ENCODE assay signal across 7 cellular contexts in genomic region chr16:3501412-3501761, GRCh38. TPM values are rescaled to one million over a fixed set of nuclear protein-coding genes. Genes with fewer than 3 reads are reported as not detected.
DNase-seq lines count a peak whose midpoint lies in the region; FAIRE-seq and TF ChIP-seq lines count a peak whose summit lies in the region.
"Not testable (repeated sequence)": the region's sequence is repeated elsewhere in the genome, so short reads cannot be mapped to it uniquely, and the experiment has no call there.
"Had no signal": no experiment of that assay in that cellular context is flagged by ENCODE, and none has a peak within 500 bp of the region (broad histone marks: within the 10 kb centered on the region; RNA-seq: fewer than 3 reads in every experiment).

No MANE protein-coding gene starts in this region.

- peaks cover 62% of the 10 kb centered on the region for H3K4me1 Mint-ChIP-seq in activated CD4-positive, alpha-beta memory T cell treated with anti-CD3 and anti-CD28 coated beads, Interleukin-2, amount 10 ng/mL, durations not matched to agents 7 days and 5 days

- not testable (repeated sequence) for H3K4me1 ChIP-seq in HUES6 (ENCODE audit: control insufficient read depth, insufficient read depth, low read length); trophoblast cell (ENCODE audit: control insufficient read depth in 1 of 2, insufficient read depth in 2 of 2, low read length in 2 of 2)
- peaks cover 11% of the 10 kb centered on the region for H3K4me1 ChIP-seq in keratinocyte (ENCODE audit: control insufficient read depth, extremely low read depth, insufficient read depth, low read length)

- H3K9ac ChIP-seq in HUES6 (ENCODE audit: low read length) (peak overlapping the region; percentile 68), keratinocyte (ENCODE audit: control insufficient read depth, extremely low read depth, insufficient read depth, low read length) (peak overlapping the region; percentile 77)
- H3K9ac ChIP-seq in trophoblast cell (ENCODE audit: low read length): not testable (repeated sequence)

- not testable (repeated sequence) for H2BK5ac ChIP-seq in trophoblast cell (ENCODE audit: low read depth, low read length, poor library complexity)

- not testable (repeated sequence) for H2BK12ac ChIP-seq in trophoblast cell (ENCODE audit: low read length)

- H3K18ac ChIP-seq in trophoblast cell (ENCODE audit: low read length): not testable (repeated sequence)

- H3K79me1 ChIP-seq in trophoblast cell (ENCODE audit: low read length): not testable (repeated sequence)

- not testable (repeated sequence) for H3K4ac ChIP-seq in trophoblast cell (ENCODE audit: low read depth, low read length)

- H4K8ac ChIP-seq in trophoblast cell (ENCODE audit: low read depth, low read length): peak overlapping the region; percentile 65

- H2AK5ac ChIP-seq in trophoblast cell (ENCODE audit: low read length): not testable (repeated sequence)

- CTCF ChIA-PET in activated CD4-positive, alpha-beta memory T cell treated with anti-CD3 and anti-CD28 coated beads, Interleukin-2, amount 10 ng/mL, durations not matched to agents 7 days and 5 days (lab: Charles Lee): interaction anchor here (0.7 to 3.3 kb wide), 7 partner anchors 9 to 372 kb away, joined by 3 to 21 read pairs (median 5); partner anchors contain the start of genes NAA60, ZNF174, ZNF597 and ZSCAN32

- peak overlapping the region; percentile 85 for H3K4me3 ChIP-seq in HUES6 (ENCODE audit: low read depth, low read length)
- H3K4me3 ChIP-seq in dorsolateral prefrontal cortex: peak overlapping the region; percentile 62 to 100 (median 89)
- peak overlapping the region; percentile 79 to 93 (median 86) for H3K4me3 ChIP-seq in keratinocyte (ENCODE audit: control insufficient read depth in 2 of 3, extremely low read depth in 1 of 3, insufficient read depth in 2 of 3, low read depth in 1 of 3, low read length in 3 of 3)
- H3K4me3 ChIP-seq in trophoblast cell (ENCODE audit: low read depth, low read length): peak overlapping the region; percentile 76

- H3K14ac ChIP-seq in trophoblast cell (ENCODE audit: low read length): not testable (repeated sequence)

- H3K27ac Mint-ChIP-seq in activated CD4-positive, alpha-beta memory T cell treated with anti-CD3 and anti-CD28 coated beads, Interleukin-2, amount 10 ng/mL, durations not matched to agents 7 days and 5 days: peak overlapping the region; percentile 90

- H3K36me3 ChIP-seq in HUES6 (ENCODE audit: control insufficient read depth, insufficient read depth, low read length); keratinocyte (ENCODE audit: control insufficient read depth in 2 of 2, extremely low read depth in 1 of 2, insufficient read depth in 2 of 2, low read length in 2 of 2); trophoblast cell (ENCODE audit: control insufficient read depth in 1 of 2, insufficient read depth in 2 of 2, low read length in 2 of 2): not testable (repeated sequence)

- H3K9me3 ChIP-seq in HUES6 (ENCODE audit: control insufficient read depth, insufficient read depth, low read depth, low read length); keratinocyte (ENCODE audit: control insufficient read depth, low read depth, low read length); trophoblast cell (ENCODE audit: insufficient read depth, low read depth, low read length): not testable (repeated sequence)

- not testable (repeated sequence) for FAIRE-seq in keratinocyte (lab: Jason Lieb, UNC)

- DNase-seq in activated CD4-positive, alpha-beta memory T cell treated with anti-CD3 and anti-CD28 coated beads, Interleukin-2, amount 10 ng/mL, durations not matched to agents 7 days and 5 days; keratinocyte (ENCODE audit: low read depth, low spot score); trophoblast cell: not testable (repeated sequence)
- DNase-seq in dorsolateral prefrontal cortex: peak in 1 of 10 donors; percentile 24

- TF ChIP-seq CTCF in dorsolateral prefrontal cortex (IDR thresholded peaks at IDR 0.05 in 54 of 56, conservative IDR thresholded peaks at IDR 0.05 in 2 of 56; ENCODE audit: low read depth in 1 of 56, partially characterized antibody in 56 of 56); keratinocyte (optimal IDR thresholded peaks at IDR 0.05 in 1 of 3, IDR thresholded peaks at IDR 0.05 in 1 of 3, conservative IDR thresholded peaks at IDR 0.05 in 1 of 3; ENCODE audit: extremely low read depth in 1 of 3, insufficient read depth in 2 of 3, low read length in 3 of 3): not testable (repeated sequence)

- not testable (repeated sequence) for H3K27me3 Mint-ChIP-seq in activated CD4-positive, alpha-beta memory T cell treated with anti-CD3 and anti-CD28 coated beads, Interleukin-2, amount 10 ng/mL, durations not matched to agents 7 days and 5 days

- H3K4me2 ChIP-seq in keratinocyte (ENCODE audit: control insufficient read depth, extremely low read depth, insufficient read depth, low read depth, low read length) (peak overlapping the region; percentile 85), trophoblast cell (ENCODE audit: low read length) (peak overlapping the region; percentile 67)

- H3K9me3 Mint-ChIP-seq in activated CD4-positive, alpha-beta memory T cell treated with anti-CD3 and anti-CD28 coated beads, Interleukin-2, amount 10 ng/mL, durations not matched to agents 7 days and 5 days: not testable (repeated sequence)

- intact Hi-C loops in dorsolateral prefrontal cortex (cut with DNase I): loop anchor here (2.0 to 5.0 kb wide), 5 partner anchors 101 to 239 kb away; partner anchors contain the start of genes ZNF263 (in 2 of the 2), TIGD7 (in 1 of the 2), ZNF174 (in 1 of the 2) and ZNF75A (in 1 of the 2)

- H3K23ac ChIP-seq in trophoblast cell (ENCODE audit: low read length): not testable (repeated sequence)

- H3K36me3 Mint-ChIP-seq in activated CD4-positive, alpha-beta memory T cell treated with anti-CD3 and anti-CD28 coated beads, Interleukin-2, amount 10 ng/mL, durations not matched to agents 7 days and 5 days (ENCODE audit: low read depth): peaks cover 31% of the 10 kb centered on the region

- not testable (repeated sequence) for H3K9me1 ChIP-seq in keratinocyte (ENCODE audit: control insufficient read depth, extremely low read depth, insufficient read depth, low read length)

- H3K27ac ChIP-seq in HUES6 (ENCODE audit: low read depth, low read length) (0 out of 2 replicates have a peak overlapping the region, but pooled peaks have one; percentile 16), dorsolateral prefrontal cortex (peak overlapping the region in 46 of 59 donors; percentile 10 to 85 (median 69)), keratinocyte (ENCODE audit: control insufficient read depth, insufficient read depth, low read length) (peak overlapping the region; percentile 64)
- not testable (repeated sequence) for H3K27ac ChIP-seq in trophoblast cell (ENCODE audit: low read depth, low read length)

- peak overlapping the region; percentile 90 for H2AFZ ChIP-seq in keratinocyte (ENCODE audit: control insufficient read depth, low read length)
- H2AFZ ChIP-seq in trophoblast cell (ENCODE audit: insufficient read depth, low read length, poor library complexity): peak overlapping the region; percentile 37

- H4K91ac ChIP-seq in trophoblast cell (ENCODE audit: low read depth, low read length): not testable (repeated sequence)

- peak overlapping the region; percentile 91 for H3K4me3 Mint-ChIP-seq in activated CD4-positive, alpha-beta memory T cell treated with anti-CD3 and anti-CD28 coated beads, Interleukin-2, amount 10 ng/mL, durations not matched to agents 7 days and 5 days

- not testable (repeated sequence) for H4K20me1 ChIP-seq in keratinocyte (ENCODE audit: control insufficient read depth, extremely low read depth, insufficient read depth, low read length)

- not testable (repeated sequence) for H3K79me2 ChIP-seq in keratinocyte (ENCODE audit: control insufficient read depth, insufficient read depth, low read length); trophoblast cell (ENCODE audit: control insufficient read depth, insufficient read depth, low read length, poor library complexity)

- POLR2A ChIA-PET in activated CD4-positive, alpha-beta memory T cell treated with anti-CD3 and anti-CD28 coated beads, Interleukin-2, amount 10 ng/mL, durations not matched to agents 7 days and 5 days (lab: Charles Lee): interaction anchor here (0.8 to 3.0 kb wide), 7 partner anchors 8 to 218 kb away, joined by 3 to 11 read pairs (median 5); partner anchors contain the start of genes NAA60, TIGD7, ZNF174 and ZNF263

- H3K27me3 ChIP-seq in HUES6 (ENCODE audit: control insufficient read depth, insufficient read depth, low read length); dorsolateral prefrontal cortex; keratinocyte (ENCODE audit: control insufficient read depth, extremely low read depth, insufficient read depth, low read length); trophoblast cell (ENCODE audit: insufficient read depth, low read length): not testable (repeated sequence)

- not testable (repeated sequence) for H4K12ac ChIP-seq in trophoblast cell (ENCODE audit: low read depth, low read length)

- no CpG with 5 or more reads among the region's 24 CpGs for WGBS in trophoblast cell (ENCODE audit: extremely low coverage, insufficient coverage, insufficient read length)

- dilution Hi-C loops in keratinocyte (cut with MboI; ENCODE audit: extremely low pct_ligation_motif_present, low sequenced_read_pairs): not testable (repeated sequence)

- not testable (repeated sequence) for H2BK120ac ChIP-seq in trophoblast cell (ENCODE audit: insufficient read depth, low read length, poor library complexity)

RNA-seq across cellular contexts. Expression of gene CLUAP1, which starts 0.6 kb away (rescaled TPM):
- total RNA-seq in activated CD4-positive, alpha-beta memory T cell treated with anti-CD3 and anti-CD28 coated beads, Interleukin-2, amount 10 ng/mL, durations not matched to agents 7 days and 5 days: 10 to 100 TPM; 21.9 to 24.1 TPM
- total RNA-seq in dorsolateral prefrontal cortex: 10 to 100 TPM; 22.1 to 65.7 (median 42.7) TPM
- 10.3 to 27.4 TPM (median 17.9 TPM) in 3 replicates for polyA plus RNA-seq in keratinocyte
- 49.4 TPM for polyA plus RNA-seq in keratinocyte (2011; ENCODE audit: low read depth)
- 13.9 and 16.8 TPM in 2 replicates for polyA plus RNA-seq in keratinocyte (2011; cell fraction: cytosol; rRNA removed)
- polyA plus RNA-seq in keratinocyte (2011; cell fraction: nucleus; rRNA removed): 13.6 and 23.0 TPM in 2 replicates
- 8.2 and 17.5 TPM in 2 replicates for polyA plus RNA-seq in keratinocyte (2012; ENCODE audit: low replicate concordance)
- polyA minus RNA-seq in keratinocyte: 6.3 to 24.0 TPM (median 11.6 TPM) in 3 replicates
- polyA minus RNA-seq in keratinocyte (2011; cell fraction: cytosol; rRNA and poly(A)+ RNA removed): 16.7 TPM
- polyA minus RNA-seq in keratinocyte (2011; cell fraction: nucleus; rRNA and poly(A)+ RNA removed): 4.1 and 11.1 TPM in 2 replicates
- polyA plus RNA-seq in trophoblast cell (2013): 7.5 and 7.6 TPM in 2 replicates

RNA-seq across cellular contexts. Expression of gene C16orf90, which starts 6.1 kb away (rescaled TPM):
- not detected for total RNA-seq in activated CD4-positive, alpha-beta memory T cell treated with anti-CD3 and anti-CD28 coated beads, Interleukin-2, amount 10 ng/mL, durations not matched to agents 7 days and 5 days
- under 1 TPM in 1 of 120 experiments, not detected in 119; 0.59 TPM for total RNA-seq in dorsolateral prefrontal cortex
- not detected in 3 replicates for polyA plus RNA-seq in keratinocyte
- not detected for polyA plus RNA-seq in keratinocyte (2011; ENCODE audit: low read depth)
- polyA plus RNA-seq in keratinocyte (2011; cell fraction: cytosol; rRNA removed): not detected in 2 replicates
- not detected in 2 replicates for polyA plus RNA-seq in keratinocyte (2011; cell fraction: nucleus; rRNA removed)
- polyA plus RNA-seq in keratinocyte (2012; ENCODE audit: low replicate concordance): not detected in 2 replicates
- polyA minus RNA-seq in keratinocyte: not detected in 3 replicates
- not detected for polyA minus RNA-seq in keratinocyte (2011; cell fraction: cytosol; rRNA and poly(A)+ RNA removed)
- polyA minus RNA-seq in keratinocyte (2011; cell fraction: nucleus; rRNA and poly(A)+ RNA removed): not detected in 2 replicates
- polyA plus RNA-seq in trophoblast cell (2013): not detected in 2 replicates
- total RNA-seq: cerebellum, left lobe of liver had no signal

RNA-seq across cellular contexts. Expression of gene NAA60, which starts 57.9 kb away (rescaled TPM):
- total RNA-seq in activated CD4-positive, alpha-beta memory T cell treated with anti-CD3 and anti-CD28 coated beads, Interleukin-2, amount 10 ng/mL, durations not matched to agents 7 days and 5 days: 10 to 100 TPM; 46.1 to 46.4 TPM
- total RNA-seq in dorsolateral prefrontal cortex: 10 to 100 TPM; 35.7 to 71.0 (median 51.2) TPM
- polyA plus RNA-seq in keratinocyte: 19.4 to 30.3 TPM (median 29.0 TPM) in 3 replicates
- 35.5 TPM for polyA plus RNA-seq in keratinocyte (2011; ENCODE audit: low read depth)
- polyA plus RNA-seq in keratinocyte (2011; cell fraction: cytosol; rRNA removed): 25.5 and 25.8 TPM in 2 replicates
- 23.3 and 27.9 TPM in 2 replicates for polyA plus RNA-seq in keratinocyte (2011; cell fraction: nucleus; rRNA removed)
- polyA plus RNA-seq in keratinocyte (2012; ENCODE audit: low replicate concordance): 25.5 and 40.8 TPM in 2 replicates
- 10.1 to 31.3 TPM (median 21.6 TPM) in 3 replicates for polyA minus RNA-seq in keratinocyte
- polyA minus RNA-seq in keratinocyte (2011; cell fraction: cytosol; rRNA and poly(A)+ RNA removed): 23.0 TPM
- polyA minus RNA-seq in keratinocyte (2011; cell fraction: nucleus; rRNA and poly(A)+ RNA removed): 10.7 and 14.7 TPM in 2 replicates
- polyA plus RNA-seq in trophoblast cell (2013): 73.3 and 75.4 TPM in 2 replicates

RNA-seq across cellular contexts. Expression of gene ZNF597, which starts 58.1 kb away (rescaled TPM):
- 1 to 10 TPM; 2.1 to 2.2 TPM for total RNA-seq in activated CD4-positive, alpha-beta memory T cell treated with anti-CD3 and anti-CD28 coated beads, Interleukin-2, amount 10 ng/mL, durations not matched to agents 7 days and 5 days
- total RNA-seq in dorsolateral prefrontal cortex: 1 to 10 TPM; 2.8 to 7.5 (median 4.5) TPM
- 1.4 to 1.7 TPM (median 1.5 TPM) in 3 replicates for polyA plus RNA-seq in keratinocyte
- polyA plus RNA-seq in keratinocyte (2011; ENCODE audit: low read depth): 1.5 TPM
- 0.79 and 1.5 TPM in 2 replicates for polyA plus RNA-seq in keratinocyte (2011; cell fraction: cytosol; rRNA removed)
- 1.9 and 2.2 TPM in 2 replicates for polyA plus RNA-seq in keratinocyte (2011; cell fraction: nucleus; rRNA removed)
- 1.1 and 1.2 TPM in 2 replicates for polyA plus RNA-seq in keratinocyte (2012; ENCODE audit: low replicate concordance)
- polyA minus RNA-seq in keratinocyte: 0.75 to 2.3 TPM (median 2.1 TPM) in 3 replicates
- polyA minus RNA-seq in keratinocyte (2011; cell fraction: cytosol; rRNA and poly(A)+ RNA removed): 1.9 TPM
- polyA minus RNA-seq in keratinocyte (2011; cell fraction: nucleus; rRNA and poly(A)+ RNA removed): 1.8 and 3.0 TPM in 2 replicates
- 1.4 and 1.5 TPM in 2 replicates for polyA plus RNA-seq in trophoblast cell (2013)
